ENCODE assay signal across 11 cellular contexts in the genomic region with DNA sequence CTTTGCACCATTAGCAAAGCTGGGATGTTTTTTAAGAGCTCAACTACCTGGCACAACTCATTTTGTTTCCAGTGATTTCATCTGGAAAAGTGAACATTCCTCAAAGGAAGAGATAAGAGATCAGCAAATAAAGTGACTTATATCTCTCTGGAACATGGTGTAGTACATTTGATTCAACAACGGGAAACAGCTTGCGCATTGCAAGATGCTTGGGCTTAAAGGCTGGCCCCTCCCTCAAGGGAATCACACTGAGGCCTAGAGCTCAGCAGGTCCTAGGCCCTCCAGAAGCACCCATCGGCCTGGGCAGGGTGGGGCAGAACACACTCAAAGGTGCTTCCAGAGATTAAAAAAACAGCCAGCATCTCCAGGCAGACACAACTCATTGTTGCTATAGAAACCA.
DNase-seq lines count a peak whose midpoint lies in the region; ATAC-seq and TF ChIP-seq lines count a peak whose summit lies in the region.
"Had no signal": no experiment of that assay in that cellular context is flagged by ENCODE, and none has a peak within 500 bp of the region (broad histone marks: within the 10 kb centered on the region; RNA-seq: fewer than 3 reads in every experiment).

No MANE protein-coding gene starts in this region.

- H3K9ac ChIP-seq in rectal smooth muscle tissue (ENCODE audit: low read length), result no peak overlapping the region

- H3K36me3 ChIP-seq in left ventricle myocardium inferior, result no peaks in the 10 kb centered on the region
- H3K36me3 ChIP-seq in rectal smooth muscle tissue (ENCODE audit: control insufficient read depth, insufficient read depth, low read length), result no peaks in the 10 kb centered on the region

- H3K9me3 Mint-ChIP-seq in Calu3 (ENCODE audit: low read depth, unreplicated experiment) (no peaks in the 10 kb centered on the region), activated B cell treated with CpG ODN at 0.5 μM for 24 hours (no peaks in the 10 kb centered on the region)

- TF ChIP-seq CTCF in Calu3 (IDR thresholded peaks at IDR 0.05; ENCODE audit: unreplicated experiment), result no peak
- TF ChIP-seq CTCF in activated B cell treated with CpG ODN at 0.5 μM for 24 hours (IDR thresholded peaks at IDR 0.05), result no peak
- no peak for TF ChIP-seq CTCF in left ventricle myocardium inferior (IDR thresholded peaks at IDR 0.05; ENCODE audit: borderline replicate concordance)

- no peaks in the 10 kb centered on the region for H3K9me3 ChIP-seq in left ventricle myocardium inferior (replicated peaks)

- H3K4me3 ChIP-seq in left ventricle myocardium inferior (no peak overlapping the region), rectal smooth muscle tissue (ENCODE audit: low read length) (no peak overlapping the region)

- no TSS peak for BruUV-seq in Calu3 (replicated peaks; lab: Mats Ljungman, UMichigan)

- H3K27me3 ChIP-seq in left ventricle myocardium inferior (ENCODE audit: low read depth) (no peaks in the 10 kb centered on the region), rectal smooth muscle tissue (ENCODE audit: control insufficient read depth, insufficient read depth, low read length) (no peaks in the 10 kb centered on the region)

- no peaks in the 10 kb centered on the region for H3K27me3 Mint-ChIP-seq in Calu3 (ENCODE audit: unreplicated experiment)
- H3K27me3 Mint-ChIP-seq in activated B cell treated with CpG ODN at 0.5 μM for 24 hours, result no peaks in the 10 kb centered on the region
- H3K27me3 Mint-ChIP-seq: activated CD4-positive, alpha-beta T cell treated with anti-CD3 and anti-CD28 coated beads for 36 hours had no signal

- H3K4me3 Mint-ChIP-seq in Calu3 (ENCODE audit: low read depth, unreplicated experiment) (no peak overlapping the region), activated B cell treated with CpG ODN at 0.5 μM for 24 hours (peak overlapping the region; percentile 9)
- H3K4me3 Mint-ChIP-seq: activated CD4-positive, alpha-beta T cell treated with anti-CD3 and anti-CD28 coated beads for 36 hours had no signal

- H3K4me1 Mint-ChIP-seq in Calu3 (ENCODE audit: low read depth, unreplicated experiment) (peaks cover 85% of the 10 kb centered on the region), activated B cell treated with CpG ODN at 0.5 μM for 24 hours (peaks cover 78% of the 10 kb centered on the region)

- ATAC-seq in activated B cell treated with CpG ODN at 0.5 μM for 24 hours (ENCODE audit: low read depth) (no peak), HG03025 (IDR thresholded peaks at IDR 0.05; ENCODE audit: low FRiP score, unreplicated experiment) (no peak)
- ATAC-seq: activated CD4-positive, alpha-beta T cell treated with anti-CD3 and anti-CD28 coated beads for 36 hours had no signal

- CTCF ChIA-PET in Calu3 (lab: Charles Lee) (interaction anchor here (1.4 kb wide), 1 partner anchor 21 kb away, joined by 3 read pairs; no protein-coding TSS in a partner anchor), activated B cell treated with CpG ODN at 0.5 μM for 24 hours (lab: Charles Lee) (interaction anchor here (0.7 to 1.9 kb wide), 3 partner anchors 25 to 58 kb away, joined by 3 to 5 read pairs (median 3); no protein-coding TSS in a partner anchor)

- H3K36me3 Mint-ChIP-seq in Calu3 (ENCODE audit: insufficient read depth, unreplicated experiment), result peaks cover 87% of the 10 kb centered on the region
- H3K36me3 Mint-ChIP-seq in activated B cell treated with CpG ODN at 0.5 μM for 24 hours (ENCODE audit: low read depth), result peaks cover 1% of the 10 kb centered on the region

- H3K4me1 ChIP-seq in left ventricle myocardium inferior, result peaks cover 97% of the 10 kb centered on the region
- H3K4me1 ChIP-seq in rectal smooth muscle tissue (ENCODE audit: control insufficient read depth, insufficient read depth, low read length), result peaks cover 54% of the 10 kb centered on the region

- H3K27ac Mint-ChIP-seq in Calu3 (ENCODE audit: unreplicated experiment) (peak overlapping the region; percentile 41), activated B cell treated with CpG ODN at 0.5 μM for 24 hours (peak overlapping the region; percentile 51)
- H3K27ac Mint-ChIP-seq: activated CD4-positive, alpha-beta T cell treated with anti-CD3 and anti-CD28 coated beads for 36 hours had no signal

- POLR2A ChIA-PET in activated B cell treated with CpG ODN at 0.5 μM for 24 hours (lab: Charles Lee), result interaction anchor here (0.6 to 2.2 kb wide), 4 partner anchors 31 to 310 kb away, joined by 3 to 10 read pairs (median 4); no protein-coding TSS in a partner anchor

- H3K27ac ChIP-seq in left ventricle myocardium inferior (replicated peaks), result peak overlapping the region; percentile 95
- peak overlapping the region; percentile 74 for H3K27ac ChIP-seq in rectal smooth muscle tissue (ENCODE audit: low read depth, low read length)

- DNase-seq in Calu3, result no peak
- DNase-seq in activated B cell treated with CpG ODN at 0.5 μM for 24 hours, result no peak
- no peak for DNase-seq in left ventricle myocardium inferior
- DNase-seq in DMS79 treated with DMSO at 0.1 percent for 48 hours (lab: John Stamatoyannopoulos, UW), result no peak
- no peak for DNase-seq in DMS 273 (lab: John Stamatoyannopoulos, UW; ENCODE audit: unreplicated experiment)
- no peak for DNase-seq in NCI-H187 treated with DMSO at 0.1 percent for 48 hours (lab: John Stamatoyannopoulos, UW)
- DNase-seq: activated CD4-positive, alpha-beta T cell treated with anti-CD3 and anti-CD28 coated beads for 36 hours; activated effector memory CD4-positive, alpha-beta T cell treated with Interleukin-2 at 50 U/mL for 16 hours; stimulated activated CD4-positive, alpha-beta T cell treated with anti-CD3 and anti-CD28 coated beads, Interleukin-2, amount 100 ng/mL, for 48 hours had no signal

- intact Hi-C loops in Calu3 (cut with micrococcal nuclease; ENCODE audit: unreplicated experiment) (no loop called here), activated B cell treated with CpG ODN at 0.5 μM for 24 hours (cut with micrococcal nuclease) (loop anchor here (1.0 kb wide), 1 partner anchor 24 kb away; no protein-coding TSS in a partner anchor), left ventricle myocardium inferior (cut with micrococcal nuclease) (no loop called here)
